Comparison of ENCODE assay signal across 8 cellular contexts in genomic region chr9:121269030-121269887, GRCh38. TPM values are rescaled to one million over a fixed set of nuclear protein-coding genes. Genes with fewer than 3 reads are reported as not detected.
DNase-seq lines count a peak whose midpoint lies in the region; ATAC-seq and TF ChIP-seq lines count a peak whose summit lies in the region.

No MANE protein-coding gene starts in this region.

- H3K4me3 ChIP-seq in heart right ventricle = peak overlapping the region; percentile 79 to 95 (median 90)

- no peaks in the 10 kb centered on the region for H3K36me3 Mint-ChIP-seq in activated CD4-positive, alpha-beta T cell treated with anti-CD3 and anti-CD28 coated beads, Interleukin-2, amount 10 ng/mL, durations not matched to agents 7 days and 5 days (ENCODE audit: low read depth)
- H3K36me3 Mint-ChIP-seq in WTC11 = no peaks in the 10 kb centered on the region

- 21 to 25% methylated on average over 15 of the region's 15 CpGs for WGBS in heart right ventricle, 2 donors

- H3K27me3 ChIP-seq in heart right ventricle = no peaks in the 10 kb centered on the region

- H3K9me3 Mint-ChIP-seq in activated CD4-positive, alpha-beta T cell treated with anti-CD3 and anti-CD28 coated beads, Interleukin-2, amount 10 ng/mL, durations not matched to agents 7 days and 5 days = no peaks in the 10 kb centered on the region
- H3K9me3 Mint-ChIP-seq in WTC11 = no peaks in the 10 kb centered on the region

- no peaks in the 10 kb centered on the region for H3K36me3 ChIP-seq in heart right ventricle

- peaks cover 8 to 78% (median 64%) of the 10 kb centered on the region in 9 donors for H3K4me1 ChIP-seq in heart right ventricle

- peaks cover 22% of the 10 kb centered on the region for H3K27me3 Mint-ChIP-seq in activated CD4-positive, alpha-beta T cell treated with anti-CD3 and anti-CD28 coated beads, Interleukin-2, amount 10 ng/mL, durations not matched to agents 7 days and 5 days
- H3K27me3 Mint-ChIP-seq in WTC11 (ENCODE audit: low read depth) = peaks cover 54% of the 10 kb centered on the region

- H3K4me3 Mint-ChIP-seq in activated CD4-positive, alpha-beta T cell treated with anti-CD3 and anti-CD28 coated beads, Interleukin-2, amount 10 ng/mL, durations not matched to agents 7 days and 5 days = peak overlapping the region; percentile 67
- peak overlapping the region; percentile 81 for H3K4me3 Mint-ChIP-seq in WTC11

- POLR2A ChIA-PET in activated CD4-positive, alpha-beta T cell treated with anti-CD3 and anti-CD28 coated beads, Interleukin-2, amount 10 ng/mL, durations not matched to agents 7 days and 5 days (lab: Charles Lee) = no interaction called here
- POLR2A ChIA-PET in WTC11 (lab: Charles Lee) = interaction anchor here (1.9 to 2.1 kb wide), 3 partner anchors 9 to 18 kb away, joined by 6 to 9 read pairs (median 9); no protein-coding TSS in a partner anchor

- no peaks in the 10 kb centered on the region for H3K9me3 ChIP-seq in heart right ventricle

- H3K27ac ChIP-seq in heart right ventricle = peak overlapping the region; percentile 69 to 92 (median 88)

- ATAC-seq in WTC11 (peak; percentile 9), heart right ventricle (peak in 7 of 8 donors; percentile 2 to 30 (median 22))

- H3K27ac Mint-ChIP-seq in activated CD4-positive, alpha-beta T cell treated with anti-CD3 and anti-CD28 coated beads, Interleukin-2, amount 10 ng/mL, durations not matched to agents 7 days and 5 days = no peak overlapping the region
- no peak overlapping the region for H3K27ac Mint-ChIP-seq in WTC11

- DNase-seq in activated CD4-positive, alpha-beta T cell treated with anti-CD3 and anti-CD28 coated beads, Interleukin-2, amount 10 ng/mL, durations not matched to agents 7 days and 5 days = no peak
- DNase-seq in activated CD4-positive, alpha-beta T cell treated with anti-CD3 and anti-CD28 coated beads, Interleukin-2, amount 50 U/mL, for 4 hours = no peak
- DNase-seq in WTC11 (ENCODE audit: low spot score) (no peak), heart right ventricle (no peak), renal cortical epithelial cell (ENCODE audit: low read depth) (peak; percentile 26), COLO829 (ENCODE audit: low spot score) (no peak), NCI-H2171 treated with DMSO at 0.1 percent for 48 hours (lab: John Stamatoyannopoulos, UW) (no peak)
- DNase-seq in activated effector memory CD4-positive, alpha-beta T cell treated with anti-CD3 and anti-CD28 coated beads, Interleukin-2, amount 50 U/mL, for 16 hours = no peak

- peaks cover 20% of the 10 kb centered on the region for H3K4me1 Mint-ChIP-seq in activated CD4-positive, alpha-beta T cell treated with anti-CD3 and anti-CD28 coated beads, Interleukin-2, amount 10 ng/mL, durations not matched to agents 7 days and 5 days
- H3K4me1 Mint-ChIP-seq in WTC11 = peaks cover 51% of the 10 kb centered on the region

- TF ChIP-seq CTCF in WTC11 (IDR thresholded peaks at IDR 0.05) = no peak
- no peak for TF ChIP-seq CTCF in heart right ventricle (IDR thresholded peaks at IDR 0.05)

- intact Hi-C loops in heart right ventricle (cut with DNase I) = loop anchor here in 5 of 10 donors (5.0 kb wide), 3 partner anchors 42 to 57 kb away; no protein-coding TSS in a partner anchor

- CTCF ChIA-PET in activated CD4-positive, alpha-beta T cell treated with anti-CD3 and anti-CD28 coated beads, Interleukin-2, amount 10 ng/mL, durations not matched to agents 7 days and 5 days (lab: Charles Lee) = interaction anchor here (1.1 to 3.2 kb wide), 5 partner anchors 9 to 51 kb away, joined by 3 to 20 read pairs (median 7); no protein-coding TSS in a partner anchor
- CTCF ChIA-PET in WTC11 (lab: Charles Lee) = interaction anchor here (1.0 to 4.3 kb wide), 14 partner anchors 9 to 288 kb away, joined by 3 to 74 read pairs (median 5); partner anchors contain the start of gene RAB14

TF ChIP-seq in WTC11, 78 proteins besides CTCF, POLR2A, EP300 and RAD21 (continues in another document):
- no peak for TF ChIP-seq PREB (CRISPR knock-in tag; IDR thresholded peaks at IDR 0.05; ENCODE audit: borderline replicate concordance)
- no peak for TF ChIP-seq JAZF1 (CRISPR knock-in tag; IDR thresholded peaks at IDR 0.05)
- no peak for TF ChIP-seq MLX (CRISPR knock-in tag; IDR thresholded peaks at IDR 0.05)
- no peak for TF ChIP-seq ATF2 (CRISPR knock-in tag; IDR thresholded peaks at IDR 0.05; ENCODE audit: borderline replicate concordance, low read depth)
- no peak for TF ChIP-seq AFF4 (CRISPR knock-in tag; IDR thresholded peaks at IDR 0.05; ENCODE audit: borderline replicate concordance)
- TF ChIP-seq ZNF671 (CRISPR knock-in tag; IDR thresholded peaks at IDR 0.05) = no peak
- TF ChIP-seq MAX (CRISPR knock-in tag; IDR thresholded peaks at IDR 0.05) = no peak
- no peak for TF ChIP-seq ATF3 (CRISPR knock-in tag; conservative IDR thresholded peaks at IDR 0.05)
- no peak for TF ChIP-seq ZNF416 (CRISPR knock-in tag; IDR thresholded peaks at IDR 0.05)
- no peak for TF ChIP-seq FOXP1 (CRISPR knock-in tag; IDR thresholded peaks at IDR 0.05; ENCODE audit: borderline replicate concordance)
- TF ChIP-seq ETV6 (CRISPR knock-in tag; IDR thresholded peaks at IDR 0.05) = no peak
- no peak for TF ChIP-seq NR2C2 (CRISPR knock-in tag; IDR thresholded peaks at IDR 0.05)

RNA-seq across cellular contexts. Expression of gene GSN, which starts 1.3 kb away (rescaled TPM):
- total RNA-seq in activated CD4-positive, alpha-beta T cell treated with anti-CD3 and anti-CD28 coated beads, Interleukin-2, amount 10 ng/mL, durations not matched to agents 7 days and 5 days = 1 to 10 TPM; 2.9 to 3.4 TPM
- total RNA-seq in WTC11 (2021) (47.0 to 57.3 TPM (median 54.9 TPM) in 3 replicates), heart right ventricle (100 to 1,000 TPM; 532 to 861 (median 668) TPM), renal cortical epithelial cell (591 and 645 TPM in 2 replicates)
- 100 to 1,000 TPM; 360 to 823 TPM for polyA plus RNA-seq in heart right ventricle
